In the genomic region with DNA sequence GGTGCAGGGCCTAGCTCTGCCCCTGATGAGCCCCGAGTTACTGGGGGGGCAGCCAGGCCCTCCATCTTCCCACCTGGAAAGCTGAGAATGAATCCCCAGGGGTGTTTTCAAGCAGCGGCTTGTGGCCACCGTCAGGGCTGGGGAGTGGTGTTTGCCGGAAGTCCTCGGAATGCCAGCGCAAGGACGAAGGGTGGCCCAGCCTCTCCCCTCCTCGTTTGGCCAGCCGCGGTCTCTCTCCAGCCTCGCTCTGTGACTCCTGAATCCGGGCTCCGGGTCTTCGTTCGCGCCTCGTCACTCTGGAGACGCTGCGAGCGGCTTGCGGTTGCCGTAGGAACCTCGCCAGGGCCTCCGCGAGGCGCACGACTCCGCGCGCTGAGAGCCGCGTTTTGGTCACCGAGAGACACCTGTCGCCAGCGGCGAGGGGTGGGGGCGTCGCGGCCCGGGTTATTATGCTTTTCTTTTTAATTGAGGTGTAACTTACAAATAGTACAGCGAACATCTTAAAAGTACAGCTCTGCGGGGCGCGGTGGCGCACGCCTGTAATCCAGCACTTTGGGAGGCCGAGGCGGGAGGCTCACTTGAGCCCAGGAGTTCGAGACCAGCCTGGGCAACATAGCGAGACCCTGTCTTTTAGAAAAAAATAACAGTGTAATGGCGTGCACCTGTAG, we compare ENCODE assay signal across 8 cellular contexts. TPM values are rescaled to one million over a fixed set of nuclear protein-coding genes. Genes with fewer than 3 reads are reported as not detected.
DNase-seq lines count a peak whose midpoint lies in the region; ATAC-seq and TF ChIP-seq lines count a peak whose summit lies in the region.

No MANE protein-coding gene starts in this region.

- no peak overlapping the region for H3K27ac ChIP-seq in ascending aorta
- H3K27ac ChIP-seq in right cardiac atrium (ENCODE audit: low read length) = no peak overlapping the region

- H3K4me3 ChIP-seq in ascending aorta (peak overlapping the region; percentile 1 to 43), right cardiac atrium (ENCODE audit: low read length) (no peak overlapping the region)

- no peaks in the 10 kb centered on the region for H3K36me3 ChIP-seq in ascending aorta

- intact Hi-C loops in ascending aorta (cut with DNase I) (loop anchor here (2.0 kb wide), 1 partner anchor 109 kb away; the partner anchor contains the start of gene DMC1), right cardiac atrium (cut with DNase I) (loop anchor here in 1 of 4 donors (10.0 kb wide), 1 partner anchor 47 kb away; no protein-coding TSS in a partner anchor)

- no peaks in the 10 kb centered on the region for H3K27me3 ChIP-seq in ascending aorta
- no peaks in the 10 kb centered on the region for H3K27me3 ChIP-seq in right cardiac atrium (ENCODE audit: control insufficient read depth, insufficient read depth)

- TF ChIP-seq CTCF in ascending aorta (IDR thresholded peaks at IDR 0.05) = peak in 1 of 3 experiments; percentile 18

- H3K4me1 ChIP-seq in ascending aorta (peaks cover 9 to 11% of the 10 kb centered on the region in 2 donors), right cardiac atrium (ENCODE audit: control insufficient read depth, insufficient read depth, low read length) (peaks cover 2% of the 10 kb centered on the region)

- no peaks in the 10 kb centered on the region for H3K9me3 ChIP-seq in ascending aorta
- no peaks in the 10 kb centered on the region for H3K9me3 ChIP-seq in right cardiac atrium (ENCODE audit: control insufficient read depth, low read length)

- DNase-seq in EL (peak; percentile 88), NCI-H1417 (lab: John Stamatoyannopoulos, UW) (peak; percentile 89 to 95 (median 91)), SW480 (ENCODE audit: low spot score) (peak; percentile 92), ascending aorta (ENCODE audit: low spot score in 2 of 2) (peak; percentile 28 to 86), right cardiac atrium (peak; percentile 86 to 93 (median 93)), putamen (ENCODE audit: low spot score) (peak; percentile 75)

- ATAC-seq in right cardiac atrium (peak; percentile 73 to 76), HG03196 (IDR thresholded peaks at IDR 0.05; ENCODE audit: unreplicated experiment) (no peak), HG03025 (IDR thresholded peaks at IDR 0.05; ENCODE audit: low FRiP score, unreplicated experiment) (no peak)

- WGBS in right cardiac atrium = 14% methylated on average over 51 of the region's 51 CpGs

RNA-seq across cellular contexts. Expression of gene KDELR3, which starts 6.3 kb away (rescaled TPM):
- total RNA-seq in ascending aorta (11.8 TPM), right cardiac atrium (1 to 10 TPM; 5.0 to 8.3 (median 7.4) TPM)
- 7.9 TPM for polyA plus RNA-seq in right cardiac atrium

RNA-seq across cellular contexts. Expression of gene KCNJ4, which starts 6.5 kb away (rescaled TPM):
- total RNA-seq in ascending aorta (not detected), right cardiac atrium (10 to 100 TPM; 15.7 to 40.5 (median 31.3) TPM)
- polyA plus RNA-seq in right cardiac atrium = 40.4 TPM

RNA-seq across cellular contexts. Expression of gene DDX17, which starts 44.6 kb away (rescaled TPM):
- 837 TPM for total RNA-seq in ascending aorta
- total RNA-seq in right cardiac atrium = 100 to 1,000 TPM; 216 to 253 (median 238) TPM
- 134 TPM for polyA plus RNA-seq in right cardiac atrium

Comparison
In these comparisons a context has a peak if more than half of its experiments do, and no peak if none do; other contexts are left out.
1. ATAC-seq: peak in right cardiac atrium (2 of 2); none in HG03196 (single experiment) and HG03025 (single experiment).
2. RNA of gene KCNJ4, which starts 6.5 kb away (total RNA-seq): 15.7 to 40.5 TPM in right cardiac atrium; not detected in ascending aorta (single experiment); every median in the first group is over 10 times any median in the second.
3. Peak in every context shown above with its lines, with median percentiles within 50 percentile points of each other: DNase-seq.